25 cellular contexts compared by ENCODE assay signal in the genomic region with DNA sequence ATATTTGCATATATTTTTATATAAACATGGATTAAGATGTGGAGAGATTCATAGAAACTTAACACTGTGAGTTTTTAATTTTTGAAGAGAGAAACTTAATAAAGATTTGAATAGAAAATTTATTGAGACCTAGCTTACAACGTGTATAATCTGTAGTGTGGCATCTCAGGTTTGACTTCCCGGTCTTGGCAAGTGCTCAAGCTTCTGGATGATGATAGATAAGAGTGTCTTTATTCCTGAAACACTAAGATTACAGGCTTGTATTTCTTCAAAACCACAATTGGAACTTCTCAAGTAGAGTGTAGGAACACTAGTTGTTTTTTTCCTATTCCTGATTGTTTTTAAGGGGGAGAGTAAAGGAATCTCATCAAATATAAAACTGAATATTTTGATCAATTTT.
"Had no signal": no experiment of that assay in that cellular context is flagged by ENCODE, and none has a peak within 500 bp of the region (broad histone marks: within the 10 kb centered on the region; RNA-seq: fewer than 3 reads in every experiment).

No MANE protein-coding gene starts in this region.

- H3K4me3 Mint-ChIP-seq: immature natural killer cell; natural killer cell treated with Interleukin-12 subunit alpha and Interleukin-12 subunit beta and Interleukin-15 and Interleukin-18, amount 100 ng/mL, for 72 hours; neural progenitor cell had no signal

- H3K9me3 Mint-ChIP-seq: immature natural killer cell; natural killer cell treated with Interleukin-12 subunit alpha and Interleukin-12 subunit beta and Interleukin-15 and Interleukin-18, amount 100 ng/mL, for 72 hours; neural progenitor cell had no signal

- H2AFZ ChIP-seq: neural progenitor cell had no signal

- H3K4me2 ChIP-seq: neural progenitor cell had no signal

- ATAC-seq: gastrocnemius medialis; heart right ventricle; natural killer cell treated with Interleukin-12 subunit alpha and Interleukin-12 subunit beta and Interleukin-15 and Interleukin-18, amount 100 ng/mL, for 72 hours had no signal

- FAIRE-seq: keratinocyte had no signal

- DNase-seq: cortex of kidney; dorsolateral prefrontal cortex; effector CD8-positive, alpha-beta T cell; gastrocnemius medialis; heart right ventricle; immature natural killer cell; left ventricle myocardium inferior; mesenchymal stem cell; midbrain; nucleus accumbens; ovary; sigmoid colon; stimulated activated CD4-positive, alpha-beta T cell treated with anti-CD3 and anti-CD28 coated beads, Interleukin-12 subunit alpha, Interleukin-12 subunit beta, amount 100 ng/mL, for 4 hours; stimulated activated naive CD4-positive, alpha-beta T cell; stomach; substantia nigra; transverse colon had no signal

- H3K4me1 Mint-ChIP-seq: immature natural killer cell, neural progenitor cell had no signal

- H3K36me3 ChIP-seq: esophagus muscularis mucosa, gastrocnemius medialis, heart right ventricle, left ventricle myocardium inferior, neural progenitor cell, ovary, right atrium auricular region, sigmoid colon, stomach, thoracic aorta, transverse colon had no signal

- H3K4me1 ChIP-seq: esophagus muscularis mucosa, gastrocnemius medialis, neural progenitor cell, sigmoid colon, stomach, transverse colon had no signal

- H3K4me3 ChIP-seq: dorsolateral prefrontal cortex, esophagus muscularis mucosa, gastrocnemius medialis, heart right ventricle, left ventricle myocardium inferior, lung, neural progenitor cell, ovary, right atrium auricular region, sigmoid colon, skin epidermis, stomach, thoracic aorta, transverse colon had no signal

- H3K9me3 ChIP-seq: esophagus muscularis mucosa, gastrocnemius medialis, ovary, right atrium auricular region, sigmoid colon, stomach, thoracic aorta, transverse colon had no signal

- H3K9ac ChIP-seq: neural progenitor cell had no signal

- H3K27ac ChIP-seq: dorsolateral prefrontal cortex, esophagus muscularis mucosa, gastrocnemius medialis, heart right ventricle, left ventricle myocardium inferior, neural progenitor cell, ovary, right atrium auricular region, sigmoid colon, skin epidermis, stomach, thoracic aorta, transverse colon had no signal

- H3K36me3 Mint-ChIP-seq: immature natural killer cell; natural killer cell treated with Interleukin-12 subunit alpha and Interleukin-12 subunit beta and Interleukin-15 and Interleukin-18, amount 100 ng/mL, for 72 hours; neural progenitor cell had no signal

- H3K27me3 ChIP-seq: dorsolateral prefrontal cortex, esophagus muscularis mucosa, gastrocnemius medialis, neural progenitor cell, ovary, right atrium auricular region, sigmoid colon had no signal
